1 cellular context compared by ENCODE assay signal in genomic region chr16:24516900-24517669, GRCh38.
TF ChIP-seq lines count a peak whose summit lies in the region.

No MANE protein-coding gene starts in this region.

TF ChIP-seq in GM12878, 131 proteins besides CTCF, POLR2A, EP300 and RAD21 (continued from another document):
- no peak for TF ChIP-seq PRDM15 (CRISPR knock-in tag; IDR thresholded peaks at IDR 0.05)
- TF ChIP-seq REST (IDR thresholded peaks at IDR 0.05; ENCODE audit: low read depth, low read length), result no peak
- 0 out of 2 replicates have a peak, but pooled peaks have one; percentile 39 for TF ChIP-seq IKZF1 (conservative IDR thresholded peaks at IDR 0.05)
- TF ChIP-seq YY1 (IDR thresholded peaks at IDR 0.05; ENCODE audit: low read depth, low read length), result peak; percentile 59; the same call in 1 of the 2 replicates
